1 cellular context compared by ENCODE assay signal in the genomic region with DNA sequence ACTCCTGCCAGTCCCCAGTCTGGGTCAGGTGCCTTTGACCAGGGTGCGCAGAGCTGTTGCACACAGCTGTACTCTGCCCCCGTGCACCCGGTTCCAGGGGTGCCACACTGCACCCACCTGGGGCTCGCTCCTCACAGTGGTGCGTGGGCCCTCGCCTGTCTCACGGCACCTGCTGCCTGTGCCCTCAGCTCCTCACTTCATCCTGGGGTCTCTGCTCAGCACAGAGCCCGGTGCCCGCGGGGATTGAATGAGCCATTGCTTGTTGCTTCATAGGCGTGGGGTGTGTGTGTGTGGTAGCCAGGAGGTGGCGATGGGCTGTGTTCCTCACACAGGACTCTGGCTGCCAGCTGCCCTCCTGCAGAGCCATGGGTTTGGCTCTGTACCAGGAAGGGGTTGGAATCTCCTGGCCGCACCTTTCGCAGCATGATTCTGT.
TF ChIP-seq lines count a peak whose summit lies in the region.

No MANE protein-coding gene starts in this region.

TF ChIP-seq in SK-N-SH treated with all-trans-retinoic acid at 6 μM for 48 hours, 23 proteins besides CTCF, POLR2A, EP300 and RAD21 (continued from another document):
- TF ChIP-seq POU6F1 (CRISPR knock-in tag; IDR thresholded peaks at IDR 0.05; ENCODE audit: borderline replicate concordance, low read depth) (no peak), ZC3H10 (CRISPR knock-in tag; IDR thresholded peaks at IDR 0.05) (no peak), ESRRG (CRISPR knock-in tag; IDR thresholded peaks at IDR 0.05) (no peak), OSR1 (CRISPR knock-in tag; IDR thresholded peaks at IDR 0.05) (no peak), ZNF8 (CRISPR knock-in tag; IDR thresholded peaks at IDR 0.05) (no peak)
